In genomic region chr3:188900421-188900941, GRCh38 we compare ENCODE assay signal across 11 cellular contexts.
DNase-seq lines count a peak whose midpoint lies in the region; ATAC-seq and TF ChIP-seq lines count a peak whose summit lies in the region.
"Had no signal": no experiment of that assay in that cellular context is flagged by ENCODE, and none has a peak within 500 bp of the region (broad histone marks: within the 10 kb centered on the region; RNA-seq: fewer than 3 reads in every experiment).

No MANE protein-coding gene starts in this region.

- H3K27ac ChIP-seq in ascending aorta: peak overlapping the region; percentile 78 to 79
- peak overlapping the region in 1 of 10 donors; percentile 87 for H3K27ac ChIP-seq in heart right ventricle
- H3K27ac ChIP-seq: KMS-11 had no signal

- no peaks in the 10 kb centered on the region for H3K9me3 Mint-ChIP-seq in stimulated activated effector memory CD8-positive, alpha-beta T cell treated with anti-CD3 and anti-CD28 coated beads, Interleukin-12 subunit alpha, Interleukin-12 subunit beta, amount 100 ng/mL, for 72 hours
- peaks cover 0 to 1% of the 10 kb centered on the region in 2 donors for H3K9me3 Mint-ChIP-seq in activated T-cell treated with anti-CD3 and anti-CD28 coated beads, Interleukin-2, amount 50 U/mL, for 72 hours
- H3K9me3 Mint-ChIP-seq in activated naive CD8-positive, alpha-beta T cell treated with anti-CD3 and anti-CD28 coated beads for 36 hours: no peaks in the 10 kb centered on the region
- H3K9me3 Mint-ChIP-seq: effector memory CD8-positive, alpha-beta T cell; H9 had no signal

- TF ChIP-seq CTCF in ascending aorta (IDR thresholded peaks at IDR 0.05): no peak
- no peak for TF ChIP-seq CTCF in heart right ventricle (IDR thresholded peaks at IDR 0.05)

- H3K4me1 ChIP-seq in ascending aorta: peaks cover 8 to 21% of the 10 kb centered on the region in 2 donors
- peaks cover 5 to 35% (median 17%) of the 10 kb centered on the region in 9 donors for H3K4me1 ChIP-seq in heart right ventricle

- no peaks in the 10 kb centered on the region for H3K4me1 Mint-ChIP-seq in stimulated activated effector memory CD8-positive, alpha-beta T cell treated with anti-CD3 and anti-CD28 coated beads, Interleukin-12 subunit alpha, Interleukin-12 subunit beta, amount 100 ng/mL, for 72 hours
- no peaks in the 10 kb centered on the region for H3K4me1 Mint-ChIP-seq in activated T-cell treated with anti-CD3 and anti-CD28 coated beads, Interleukin-2, amount 50 U/mL, for 72 hours (ENCODE audit: low read depth)
- peaks cover 7% of the 10 kb centered on the region for H3K4me1 Mint-ChIP-seq in activated naive CD8-positive, alpha-beta T cell treated with anti-CD3 and anti-CD28 coated beads for 36 hours

- 63 to 84% methylated on average over 2 of the region's 2 CpGs for WGBS in heart right ventricle, 2 donors

- H3K36me3 ChIP-seq in ascending aorta: peaks cover 0 to 9% of the 10 kb centered on the region in 2 donors
- H3K36me3 ChIP-seq in heart right ventricle: no peaks in the 10 kb centered on the region

- DNase-seq in HCEC 1CT (peak; percentile 89), ascending aorta (ENCODE audit: low spot score in 2 of 2) (no peak), heart right ventricle (no peak), NCI-H524 treated with DMSO at 0.1 percent for 48 hours (lab: John Stamatoyannopoulos, UW) (no peak)
- DNase-seq in stimulated activated effector memory CD8-positive, alpha-beta T cell treated with anti-CD3 and anti-CD28 coated beads, Interleukin-12 subunit alpha, Interleukin-12 subunit beta, amount 100 ng/mL, for 72 hours (ENCODE audit: low spot score in 2 of 2): no peak
- no peak for DNase-seq in activated T-cell treated with anti-CD3 and anti-CD28 coated beads, Interleukin-2, amount 50 U/mL, for 72 hours
- DNase-seq in activated naive CD8-positive, alpha-beta T cell treated with anti-CD3 and anti-CD28 coated beads for 36 hours: no peak
- DNase-seq: effector memory CD8-positive, alpha-beta T cell; H9 had no signal

- H3K4me3 ChIP-seq in ascending aorta (no peak overlapping the region), heart right ventricle (no peak overlapping the region)

- no peak overlapping the region for H3K27ac Mint-ChIP-seq in stimulated activated effector memory CD8-positive, alpha-beta T cell treated with anti-CD3 and anti-CD28 coated beads, Interleukin-12 subunit alpha, Interleukin-12 subunit beta, amount 100 ng/mL, for 72 hours
- no peak overlapping the region for H3K27ac Mint-ChIP-seq in activated T-cell treated with anti-CD3 and anti-CD28 coated beads, Interleukin-2, amount 50 U/mL, for 72 hours
- H3K27ac Mint-ChIP-seq in activated naive CD8-positive, alpha-beta T cell treated with anti-CD3 and anti-CD28 coated beads for 36 hours: no peak overlapping the region
- H3K27ac Mint-ChIP-seq: effector memory CD8-positive, alpha-beta T cell had no signal

- H3K4me3 Mint-ChIP-seq in stimulated activated effector memory CD8-positive, alpha-beta T cell treated with anti-CD3 and anti-CD28 coated beads, Interleukin-12 subunit alpha, Interleukin-12 subunit beta, amount 100 ng/mL, for 72 hours: no peak overlapping the region
- no peak overlapping the region for H3K4me3 Mint-ChIP-seq in activated T-cell treated with anti-CD3 and anti-CD28 coated beads, Interleukin-2, amount 50 U/mL, for 72 hours
- no peak overlapping the region for H3K4me3 Mint-ChIP-seq in activated naive CD8-positive, alpha-beta T cell treated with anti-CD3 and anti-CD28 coated beads for 36 hours
- H3K4me3 Mint-ChIP-seq: effector memory CD8-positive, alpha-beta T cell; H9 had no signal

- no peaks in the 10 kb centered on the region for H3K27me3 Mint-ChIP-seq in activated T-cell treated with anti-CD3 and anti-CD28 coated beads, Interleukin-2, amount 50 U/mL, for 72 hours (ENCODE audit: low read depth)
- H3K27me3 Mint-ChIP-seq in activated naive CD8-positive, alpha-beta T cell treated with anti-CD3 and anti-CD28 coated beads for 36 hours: no peaks in the 10 kb centered on the region
- H3K27me3 Mint-ChIP-seq: effector memory CD8-positive, alpha-beta T cell had no signal

- no peaks in the 10 kb centered on the region for H3K27me3 ChIP-seq in ascending aorta
- peaks cover 0 to 34% (median 0%) of the 10 kb centered on the region in 7 donors for H3K27me3 ChIP-seq in heart right ventricle

- H3K9me3 ChIP-seq in ascending aorta: no peaks in the 10 kb centered on the region
- H3K9me3 ChIP-seq in heart right ventricle: no peaks in the 10 kb centered on the region

- ATAC-seq in heart right ventricle (peak; percentile 60 to 89 (median 82)), GM19463 (IDR thresholded peaks at IDR 0.05; ENCODE audit: unreplicated experiment) (no peak)
- peak; percentile 37 for ATAC-seq in stimulated activated effector memory CD8-positive, alpha-beta T cell treated with anti-CD3 and anti-CD28 coated beads, Interleukin-12 subunit alpha, Interleukin-12 subunit beta, amount 100 ng/mL, for 72 hours
- no peak for ATAC-seq in activated T-cell treated with anti-CD3 and anti-CD28 coated beads, Interleukin-2, amount 50 U/mL, for 72 hours (replicated peaks in 1 of 2)
- ATAC-seq: effector memory CD8-positive, alpha-beta T cell had no signal

- H3K36me3 Mint-ChIP-seq in stimulated activated effector memory CD8-positive, alpha-beta T cell treated with anti-CD3 and anti-CD28 coated beads, Interleukin-12 subunit alpha, Interleukin-12 subunit beta, amount 100 ng/mL, for 72 hours: no peaks in the 10 kb centered on the region
- no peaks in the 10 kb centered on the region for H3K36me3 Mint-ChIP-seq in activated T-cell treated with anti-CD3 and anti-CD28 coated beads, Interleukin-2, amount 50 U/mL, for 72 hours (ENCODE audit: insufficient read depth in 2 of 2)
- peaks cover 1% of the 10 kb centered on the region for H3K36me3 Mint-ChIP-seq in activated naive CD8-positive, alpha-beta T cell treated with anti-CD3 and anti-CD28 coated beads for 36 hours

- intact Hi-C loops in ascending aorta (cut with DNase I): loop anchor here (2.0 kb wide), 1 partner anchor 40 kb away; no protein-coding TSS in a partner anchor
- intact Hi-C loops in heart right ventricle (cut with DNase I): no loop called here

Comparison
In these comparisons a context has a peak if more than half of its experiments do, and no peak if none do; other contexts are left out.
1. ATAC-seq: peak in heart right ventricle (8 of 8) and stimulated activated effector memory CD8-positive, alpha-beta T cell treated with anti-CD3 and anti-CD28 coated beads, Interleukin-12 subunit alpha, Interleukin-12 subunit beta, amount 100 ng/mL, for 72 hours (single experiment); none in activated T-cell treated with anti-CD3 and anti-CD28 coated beads, Interleukin-2, amount 50 U/mL, for 72 hours (0 of 2) and GM19463 (single experiment).